13 cellular contexts compared by ENCODE assay signal in genomic region chr7:121202125-121202524, GRCh38.
"Had no signal": no experiment of that assay in that cellular context is flagged by ENCODE, and none has a peak within 500 bp of the region (broad histone marks: within the 10 kb centered on the region; RNA-seq: fewer than 3 reads in every experiment).

No MANE protein-coding gene starts in this region.

- H3K4me3 ChIP-seq: body of pancreas, hepatocyte, lung, sigmoid colon had no signal

- H3K27ac Mint-ChIP-seq: activated naive CD4-positive, alpha-beta T cell treated with anti-CD3 and anti-CD28 coated beads, Interleukin-2, amount 50 U/mL, for 24 hours; natural killer cell; T-helper 1 cell treated with Interleukin-12 subunit alpha and Interleukin-12 subunit beta and Interleukin-4 antibody, amounts not matched to agents 30 μg/mL and 1 μg/mL, for 36 hours had no signal

- H3K4me2 ChIP-seq: hepatocyte had no signal

- H3K9me3 ChIP-seq: body of pancreas, sigmoid colon had no signal

- H3K36me3 Mint-ChIP-seq: activated naive CD4-positive, alpha-beta T cell treated with anti-CD3 and anti-CD28 coated beads, Interleukin-2, amount 50 U/mL, for 24 hours; natural killer cell had no signal

- H3K27me3 ChIP-seq: body of pancreas, hepatocyte, sigmoid colon had no signal

- H3K4me1 Mint-ChIP-seq: activated naive CD4-positive, alpha-beta T cell treated with anti-CD3 and anti-CD28 coated beads, Interleukin-2, amount 50 U/mL, for 24 hours; central memory CD8-positive, alpha-beta T cell; natural killer cell had no signal

- DNase-seq: activated CD4-positive, alpha-beta T cell treated with anti-CD3 and anti-CD28 coated beads, Interleukin-2, amount 50 U/mL, for 1 hour; activated T-cell treated with anti-CD3 and anti-CD28 coated beads, Interleukin-2, amount 50 U/mL, for 1 hour; body of pancreas; effector memory CD4-positive, alpha-beta T cell; natural killer cell; sigmoid colon; stimulated activated CD4-positive, alpha-beta T cell treated with anti-CD3 and anti-CD28 coated beads, Interleukin-4, amount 100 ng/mL, for 24 hours had no signal

- H3K9me3 Mint-ChIP-seq: activated naive CD4-positive, alpha-beta T cell treated with anti-CD3 and anti-CD28 coated beads, Interleukin-2, amount 50 U/mL, for 24 hours; central memory CD8-positive, alpha-beta T cell; T-helper 1 cell treated with Interleukin-12 subunit alpha and Interleukin-12 subunit beta and Interleukin-4 antibody, amounts not matched to agents 30 μg/mL and 1 μg/mL, for 36 hours had no signal

- H3K4me3 Mint-ChIP-seq: activated naive CD4-positive, alpha-beta T cell treated with anti-CD3 and anti-CD28 coated beads, Interleukin-2, amount 50 U/mL, for 24 hours; central memory CD8-positive, alpha-beta T cell; natural killer cell; T-helper 1 cell treated with Interleukin-12 subunit alpha and Interleukin-12 subunit beta and Interleukin-4 antibody, amounts not matched to agents 30 μg/mL and 1 μg/mL, for 36 hours had no signal

- H3K4me1 ChIP-seq: body of pancreas had no signal

- H3K36me3 ChIP-seq: sigmoid colon had no signal

- H3K27ac ChIP-seq: body of pancreas, epithelial cell of prostate, hepatocyte, sigmoid colon had no signal

- ATAC-seq: body of pancreas, natural killer cell had no signal
